Comparison of ENCODE assay signal across 9 cellular contexts in the genomic region with DNA sequence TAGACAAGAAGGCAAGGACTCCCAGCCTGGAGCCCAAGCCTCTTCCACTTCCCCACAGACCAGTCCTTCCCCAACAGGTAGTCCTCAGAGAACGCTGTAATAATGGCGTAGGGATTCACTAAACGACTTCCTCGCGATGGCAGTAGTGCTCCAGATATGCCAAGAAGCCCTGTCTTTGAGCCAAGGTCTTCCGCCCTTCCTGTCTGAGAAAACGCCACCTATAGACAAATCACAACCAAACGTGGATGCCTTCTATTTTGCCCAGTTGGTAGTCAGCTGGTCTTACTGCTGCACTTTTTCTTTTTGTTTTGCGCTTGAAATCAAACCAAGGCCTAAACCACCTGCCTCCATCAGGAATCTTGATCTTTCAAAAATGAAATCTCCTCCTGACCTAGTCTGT.
DNase-seq lines count a peak whose midpoint lies in the region; ATAC-seq and TF ChIP-seq lines count a peak whose summit lies in the region.
"Had no signal": no experiment of that assay in that cellular context is flagged by ENCODE, and none has a peak within 500 bp of the region (broad histone marks: within the 10 kb centered on the region; RNA-seq: fewer than 3 reads in every experiment).

No MANE protein-coding gene starts in this region.

- ATAC-seq in GM21825 (IDR thresholded peaks at IDR 0.05; ENCODE audit: unreplicated experiment) (peak; percentile 72), PC-3 (peak; percentile 77), GM21367 (IDR thresholded peaks at IDR 0.05; ENCODE audit: unreplicated experiment) (no peak)
- ATAC-seq in activated CD8-positive, alpha-beta T cell treated with anti-CD3 and anti-CD28 coated beads, Interleukin-2, amount 10 ng/mL, durations not matched to agents 7 days and 5 days: no peak

- H3K27ac Mint-ChIP-seq in activated CD8-positive, alpha-beta T cell treated with anti-CD3 and anti-CD28 coated beads, Interleukin-2, amount 10 ng/mL, durations not matched to agents 7 days and 5 days: no peak overlapping the region

- no peaks in the 10 kb centered on the region for H3K9me3 Mint-ChIP-seq in activated CD8-positive, alpha-beta T cell treated with anti-CD3 and anti-CD28 coated beads, Interleukin-2, amount 10 ng/mL, durations not matched to agents 7 days and 5 days (ENCODE audit: insufficient read depth)
- H3K9me3 Mint-ChIP-seq: central memory CD8-positive, alpha-beta T cell had no signal

- TF ChIP-seq CTCF in PC-3 (conservative IDR thresholded peaks at IDR 0.05; ENCODE audit: low read depth, low read length): peak; percentile 69
- TF ChIP-seq CTCF in fibroblast of villous mesenchyme (IDR thresholded peaks at IDR 0.05; ENCODE audit: insufficient read depth, low read depth, low read length): peak; percentile 43

- intact Hi-C loops in PC-3 (cut with micrococcal nuclease): loop anchor here (2.0 kb wide), 1 partner anchor 36 kb away; no protein-coding TSS in a partner anchor

- no peaks in the 10 kb centered on the region for H3K4me1 Mint-ChIP-seq in activated CD8-positive, alpha-beta T cell treated with anti-CD3 and anti-CD28 coated beads, Interleukin-2, amount 10 ng/mL, durations not matched to agents 7 days and 5 days (ENCODE audit: low read depth)
- H3K4me1 Mint-ChIP-seq: central memory CD8-positive, alpha-beta T cell had no signal

- H3K9me2 ChIP-seq in PC-3 (replicated peaks; ENCODE audit: low read length): no peaks in the 10 kb centered on the region

- CTCF ChIA-PET in PC-3 (lab: Charles Lee): interaction anchor here (0.6 kb wide), 1 partner anchor 846 kb away, joined by 3 read pairs; no protein-coding TSS in a partner anchor
- CTCF ChIA-PET in activated CD8-positive, alpha-beta T cell treated with anti-CD3 and anti-CD28 coated beads, Interleukin-2, amount 10 ng/mL, durations not matched to agents 7 days and 5 days (lab: Charles Lee): no interaction called here

- no peaks in the 10 kb centered on the region for H3F3A ChIP-seq in PC-3 (ENCODE audit: low read length, unreplicated experiment)

- H2AFZ ChIP-seq in PC-3 (ENCODE audit: low read length): peak overlapping the region; percentile 90

- H3K27me3 ChIP-seq in PC-3 (ENCODE audit: low read length): no peaks in the 10 kb centered on the region

- no peaks in the 10 kb centered on the region for H3K9me3 ChIP-seq in PC-3 (ENCODE audit: low read length)

- H3K4me3 ChIP-seq in PC-3 (ENCODE audit: low read length) (peak overlapping the region; percentile 72), fibroblast of villous mesenchyme (ENCODE audit: low read depth, low read length) (peak overlapping the region; percentile 62)

- no peaks in the 10 kb centered on the region for H3K36me3 ChIP-seq in PC-3 (ENCODE audit: low read depth, low read length)

- peak overlapping the region; percentile 86 for H3K4me2 ChIP-seq in PC-3 (ENCODE audit: low read length)

- peak; percentile 95 for DNase-seq in DMS 273 (lab: John Stamatoyannopoulos, UW; ENCODE audit: unreplicated experiment)
- peak; percentile 91 for DNase-seq in PC-3
- DNase-seq in fibroblast of villous mesenchyme (ENCODE audit: low read depth): peak; percentile 92
- DNase-seq in CD1c-positive myeloid dendritic cell (ENCODE audit: extremely low spot score): no peak
- DNase-seq in NK-92 treated with Interleukin-12 subunit alpha and Interleukin-12 subunit beta, amount 100 ng/mL, for 24 hours (lab: John Stamatoyannopoulos, UW): no peak
- no peak for DNase-seq in activated CD8-positive, alpha-beta T cell treated with anti-CD3 and anti-CD28 coated beads, Interleukin-2, amount 10 ng/mL, durations not matched to agents 7 days and 5 days

- H3K4me1 ChIP-seq in PC-3 (ENCODE audit: insufficient read depth, low read length): peaks cover 10% of the 10 kb centered on the region

- no peaks in the 10 kb centered on the region for H4K20me1 ChIP-seq in PC-3 (ENCODE audit: low read length)

- peak overlapping the region; percentile 74 for H3K9ac ChIP-seq in PC-3 (ENCODE audit: low read length)

- no peaks in the 10 kb centered on the region for H3K27me3 Mint-ChIP-seq in activated CD8-positive, alpha-beta T cell treated with anti-CD3 and anti-CD28 coated beads, Interleukin-2, amount 10 ng/mL, durations not matched to agents 7 days and 5 days (ENCODE audit: low read depth)
- H3K27me3 Mint-ChIP-seq: central memory CD8-positive, alpha-beta T cell had no signal

- POLR2A ChIA-PET in PC-3 (lab: Charles Lee; ENCODE audit: unreplicated experiment): no interaction called here
- POLR2A ChIA-PET in activated CD8-positive, alpha-beta T cell treated with anti-CD3 and anti-CD28 coated beads, Interleukin-2, amount 10 ng/mL, durations not matched to agents 7 days and 5 days (lab: Charles Lee): no interaction called here

- H3K36me3 Mint-ChIP-seq in activated CD8-positive, alpha-beta T cell treated with anti-CD3 and anti-CD28 coated beads, Interleukin-2, amount 10 ng/mL, durations not matched to agents 7 days and 5 days (ENCODE audit: low read depth): peaks cover 16% of the 10 kb centered on the region

- peak overlapping the region; percentile 59 for H3K27ac ChIP-seq in PC-3 (ENCODE audit: low read length)

- no peaks in the 10 kb centered on the region for H3K79me2 ChIP-seq in PC-3 (ENCODE audit: low read length)

- no peak overlapping the region for H3K4me3 Mint-ChIP-seq in activated CD8-positive, alpha-beta T cell treated with anti-CD3 and anti-CD28 coated beads, Interleukin-2, amount 10 ng/mL, durations not matched to agents 7 days and 5 days
- H3K4me3 Mint-ChIP-seq: central memory CD8-positive, alpha-beta T cell had no signal

- BruUV-seq in PC-3 (replicated peaks; lab: Mats Ljungman, UMichigan): no TSS peak

Comparison
In these comparisons a context has a peak if more than half of its experiments do, and no peak if none do; other contexts are left out.
1. DNase-seq: peak in DMS 273 (single experiment), PC-3 (single experiment) and fibroblast of villous mesenchyme (single experiment); none in CD1c-positive myeloid dendritic cell (single experiment), NK-92 treated with Interleukin-12 subunit alpha and Interleukin-12 subunit beta, amount 100 ng/mL, for 24 hours (single experiment) and activated CD8-positive, alpha-beta T cell treated with anti-CD3 and anti-CD28 coated beads, Interleukin-2, amount 10 ng/mL, durations not matched to agents 7 days and 5 days (single experiment).
2. ATAC-seq: peak in GM21825 (single experiment) and PC-3 (single experiment); none in GM21367 (single experiment) and activated CD8-positive, alpha-beta T cell treated with anti-CD3 and anti-CD28 coated beads, Interleukin-2, amount 10 ng/mL, durations not matched to agents 7 days and 5 days (single experiment).